16 cellular contexts compared by ENCODE assay signal in the genomic region with DNA sequence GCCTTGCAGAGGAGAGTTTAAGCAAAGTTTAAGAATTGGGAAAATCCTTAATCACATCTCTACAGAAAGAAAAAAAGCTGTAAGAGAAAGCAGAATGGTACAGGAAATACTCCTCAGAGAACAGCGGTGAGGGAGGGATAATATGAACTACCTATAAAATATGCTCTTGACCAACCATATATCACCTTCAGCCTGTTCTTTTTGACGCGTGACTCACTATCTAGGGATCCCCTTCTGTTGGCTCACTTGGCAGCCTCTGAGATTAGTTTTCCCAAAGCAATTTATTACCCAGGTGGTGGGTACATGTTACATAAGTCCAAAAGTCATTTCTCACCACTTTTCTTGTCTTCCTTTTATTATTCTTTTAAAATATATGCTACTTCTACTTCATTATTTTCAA.
"Had no signal": no experiment of that assay in that cellular context is flagged by ENCODE, and none has a peak within 500 bp of the region (broad histone marks: within the 10 kb centered on the region; RNA-seq: fewer than 3 reads in every experiment).

No MANE protein-coding gene starts in this region.

- H3K27ac ChIP-seq: cardiac muscle cell, epithelial cell of prostate, lower lobe of right lung, psoas muscle, tibial nerve, vagina had no signal

- H3K4me1 Mint-ChIP-seq: activated naive CD8-positive, alpha-beta T cell treated with anti-CD3 and anti-CD28 coated beads, Interleukin-2, amount 10 ng/mL, durations not matched to agents 7 days and 5 days; stimulated activated naive B cell treated with anti-CD40 and anti-IgM and Interleukin-4, amounts not matched to agents 10 μg/mL and 1 μg/mL and 100 μg/mL, for 72 hours had no signal

- H3K36me3 ChIP-seq: cardiac muscle cell, lower lobe of right lung, tibial nerve, vagina had no signal

- H3K36me3 Mint-ChIP-seq: activated naive CD8-positive, alpha-beta T cell treated with anti-CD3 and anti-CD28 coated beads, Interleukin-2, amount 10 ng/mL, durations not matched to agents 7 days and 5 days; stimulated activated naive B cell treated with anti-CD40 and anti-IgM and Interleukin-4, amounts not matched to agents 10 μg/mL and 1 μg/mL and 100 μg/mL, for 72 hours had no signal

- H3K27me3 Mint-ChIP-seq: activated naive CD8-positive, alpha-beta T cell treated with anti-CD3 and anti-CD28 coated beads, Interleukin-2, amount 10 ng/mL, durations not matched to agents 7 days and 5 days; stimulated activated naive B cell treated with anti-CD40 and anti-IgM and Interleukin-4, amounts not matched to agents 10 μg/mL and 1 μg/mL and 100 μg/mL, for 72 hours had no signal

- H3K4me3 ChIP-seq: cardiac muscle cell, lower lobe of right lung, psoas muscle, tibial nerve, vagina had no signal

- H3K4me3 Mint-ChIP-seq: activated naive CD8-positive, alpha-beta T cell treated with anti-CD3 and anti-CD28 coated beads, Interleukin-2, amount 10 ng/mL, durations not matched to agents 7 days and 5 days; activated T-helper 1 cell treated with anti-CD3 and anti-CD28 coated beads, Interleukin-12 subunit alpha, Interleukin-12 subunit beta, Interleukin-2, Interleukin-4 antibody, amounts not matched to agents 30 ng/mL and 10 ng/mL and 1 ng/mL, durations not matched to agents 14 hours and 24 hours and 36 hours; stimulated activated naive B cell treated with anti-CD40 and anti-IgM and Interleukin-4, amounts not matched to agents 10 μg/mL and 1 μg/mL and 100 μg/mL, for 72 hours; T-helper 2 cell treated with Interferon-gamma antibody and Interleukin-4, amounts not matched to agents 5 μg/mL and 100 μg/mL, for 36 hours had no signal

- H3K9me3 ChIP-seq: lower lobe of right lung, psoas muscle, tibial nerve, vagina had no signal

- H3K9me3 Mint-ChIP-seq: activated naive CD8-positive, alpha-beta T cell treated with anti-CD3 and anti-CD28 coated beads, Interleukin-2, amount 10 ng/mL, durations not matched to agents 7 days and 5 days; activated T-helper 1 cell treated with anti-CD3 and anti-CD28 coated beads, Interleukin-12 subunit alpha, Interleukin-12 subunit beta, Interleukin-2, Interleukin-4 antibody, amounts not matched to agents 30 ng/mL and 10 ng/mL and 1 ng/mL, durations not matched to agents 14 hours and 24 hours and 36 hours had no signal

- H3K4me1 ChIP-seq: lower lobe of right lung, psoas muscle, tibial nerve, vagina had no signal

- DNase-seq: activated CD4-positive, alpha-beta T cell treated with anti-CD3 and anti-CD28 coated beads, Interleukin-2, amount 50 U/mL, for 1 hour; activated naive CD8-positive, alpha-beta T cell treated with anti-CD3 and anti-CD28 coated beads, Interleukin-2, amount 10 ng/mL, durations not matched to agents 7 days and 5 days; anterior cingulate cortex; hypothalamus; lower lobe of right lung; midbrain; psoas muscle; stimulated activated CD4-positive, alpha-beta T cell treated with anti-CD3 and anti-CD28 coated beads, Interleukin-2, amount 100 ng/mL, for 48 hours; stimulated activated naive B cell treated with anti-CD40 and anti-IgM and Interleukin-4, amounts not matched to agents 10 μg/mL and 1 μg/mL and 100 μg/mL, for 72 hours; substantia nigra had no signal

- H3K27me3 ChIP-seq: tibial nerve, vagina had no signal

- H3K27ac Mint-ChIP-seq: activated naive CD8-positive, alpha-beta T cell treated with anti-CD3 and anti-CD28 coated beads, Interleukin-2, amount 10 ng/mL, durations not matched to agents 7 days and 5 days; activated T-helper 1 cell treated with anti-CD3 and anti-CD28 coated beads, Interleukin-12 subunit alpha, Interleukin-12 subunit beta, Interleukin-2, Interleukin-4 antibody, amounts not matched to agents 30 ng/mL and 10 ng/mL and 1 ng/mL, durations not matched to agents 14 hours and 24 hours and 36 hours; stimulated activated naive B cell treated with anti-CD40 and anti-IgM and Interleukin-4, amounts not matched to agents 10 μg/mL and 1 μg/mL and 100 μg/mL, for 72 hours; T-helper 2 cell treated with Interferon-gamma antibody and Interleukin-4, amounts not matched to agents 5 μg/mL and 100 μg/mL, for 36 hours had no signal
